15 cellular contexts compared by ENCODE assay signal in genomic region chr4:159435561-159436023, GRCh38.
DNase-seq lines count a peak whose midpoint lies in the region; ATAC-seq lines count a peak whose summit lies in the region.
"Had no signal": no experiment of that assay in that cellular context is flagged by ENCODE, and none has a peak within 500 bp of the region (broad histone marks: within the 10 kb centered on the region; RNA-seq: fewer than 3 reads in every experiment).

No MANE protein-coding gene starts in this region.

- peaks cover 13% of the 10 kb centered on the region for H3K4me1 Mint-ChIP-seq in activated CD4-positive, alpha-beta T cell treated with anti-CD3 and anti-CD28 coated beads, Interleukin-2, amount 10 ng/mL, durations not matched to agents 7 days and 5 days
- H3K4me1 Mint-ChIP-seq: nephron had no signal

- no peak overlapping the region for H3K27ac Mint-ChIP-seq in activated CD4-positive, alpha-beta T cell treated with anti-CD3 and anti-CD28 coated beads, Interleukin-2, amount 10 ng/mL, durations not matched to agents 7 days and 5 days
- H3K27ac Mint-ChIP-seq: CD14-positive monocyte had no signal

- peak; percentile 86 for DNase-seq in M059J (ENCODE audit: low read depth)
- DNase-seq in epithelial cell of prostate (ENCODE audit: low read depth, low spot score) = no peak
- no peak for DNase-seq in effector CD4-positive, alpha-beta T cell
- DNase-seq in EL = no peak
- DNase-seq in activated CD4-positive, alpha-beta T cell treated with anti-CD3 and anti-CD28 coated beads, Interleukin-2, amount 10 ng/mL, durations not matched to agents 7 days and 5 days = no peak
- DNase-seq: effector memory CD4-positive, alpha-beta T cell; glutamatergic neuron; Peyer's patch had no signal

- no peaks in the 10 kb centered on the region for H3K36me3 Mint-ChIP-seq in activated CD4-positive, alpha-beta T cell treated with anti-CD3 and anti-CD28 coated beads, Interleukin-2, amount 10 ng/mL, durations not matched to agents 7 days and 5 days (ENCODE audit: low read depth)
- H3K36me3 Mint-ChIP-seq: CD14-positive monocyte had no signal

- H3K4me3 Mint-ChIP-seq in activated CD4-positive, alpha-beta T cell treated with anti-CD3 and anti-CD28 coated beads, Interleukin-2, amount 10 ng/mL, durations not matched to agents 7 days and 5 days = no peak overlapping the region
- H3K4me3 Mint-ChIP-seq: nephron had no signal

- peaks cover 2% of the 10 kb centered on the region for H3K27me3 Mint-ChIP-seq in activated CD4-positive, alpha-beta T cell treated with anti-CD3 and anti-CD28 coated beads, Interleukin-2, amount 10 ng/mL, durations not matched to agents 7 days and 5 days

- peak overlapping the region; percentile 21; the same call in 1 of the 2 replicates for H3K4me3 ChIP-seq in GM08714 (ENCODE audit: low read length)
- H3K4me3 ChIP-seq: Peyer's patch, skin epidermis had no signal

- CTCF ChIA-PET in activated CD4-positive, alpha-beta T cell treated with anti-CD3 and anti-CD28 coated beads, Interleukin-2, amount 10 ng/mL, durations not matched to agents 7 days and 5 days (lab: Charles Lee) = no interaction called here

- H3K27ac ChIP-seq in epithelial cell of prostate = peak overlapping the region; percentile 64
- H3K27ac ChIP-seq: HL-60, Peyer's patch had no signal

- no peaks in the 10 kb centered on the region for H3K9me3 Mint-ChIP-seq in activated CD4-positive, alpha-beta T cell treated with anti-CD3 and anti-CD28 coated beads, Interleukin-2, amount 10 ng/mL, durations not matched to agents 7 days and 5 days
- H3K9me3 Mint-ChIP-seq: nephron had no signal

- peak; percentile 59 for ATAC-seq in GM19395 (IDR thresholded peaks at IDR 0.05; ENCODE audit: unreplicated experiment)
- no peak for ATAC-seq in HG03280 (IDR thresholded peaks at IDR 0.05; ENCODE audit: unreplicated experiment)

- POLR2A ChIA-PET in activated CD4-positive, alpha-beta T cell treated with anti-CD3 and anti-CD28 coated beads, Interleukin-2, amount 10 ng/mL, durations not matched to agents 7 days and 5 days (lab: Charles Lee) = no interaction called here
